ENCODE assay signal across 1 cellular context in the genomic region with DNA sequence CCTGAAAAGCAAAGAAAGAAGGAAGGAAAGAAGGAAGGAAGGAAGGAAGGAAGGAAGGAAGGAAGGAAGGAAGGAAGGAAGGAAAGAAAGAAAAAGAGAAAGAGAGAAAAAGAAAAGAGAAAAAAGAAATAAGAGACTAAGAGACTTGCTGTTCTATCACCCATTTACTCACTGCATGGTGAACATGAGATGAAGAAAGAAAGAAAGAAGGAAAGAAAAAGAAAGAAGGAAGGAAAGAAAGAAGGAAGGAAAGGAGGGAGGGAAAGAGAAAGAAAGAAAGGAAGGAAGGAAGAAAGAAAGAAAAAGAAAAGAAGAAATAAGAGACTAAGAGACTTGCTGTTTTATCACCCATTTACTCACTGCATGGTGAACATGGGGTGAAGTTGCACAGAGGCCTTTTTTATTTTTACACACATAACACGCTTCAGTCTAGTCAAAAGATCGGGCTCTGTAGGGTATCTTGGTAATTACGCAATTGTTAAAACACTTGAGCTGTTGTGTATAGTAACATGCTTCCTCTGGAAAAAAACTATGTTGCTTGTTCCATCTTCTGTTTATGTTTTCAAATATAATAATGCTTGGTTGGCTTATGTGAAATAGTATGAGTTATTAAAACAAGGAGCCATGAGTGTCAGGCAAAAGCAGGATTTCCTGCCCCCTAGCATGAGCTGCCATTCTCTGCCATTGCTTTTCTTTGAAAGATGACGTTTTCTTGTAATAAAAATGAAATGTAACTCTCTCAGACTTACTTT.
TF ChIP-seq lines count a peak whose summit lies in the region.

No MANE protein-coding gene starts in this region.

TF ChIP-seq in HEK293, 187 proteins besides CTCF, POLR2A, EP300 and RAD21 (continued from another document):
- TF ChIP-seq, protein P1, sequence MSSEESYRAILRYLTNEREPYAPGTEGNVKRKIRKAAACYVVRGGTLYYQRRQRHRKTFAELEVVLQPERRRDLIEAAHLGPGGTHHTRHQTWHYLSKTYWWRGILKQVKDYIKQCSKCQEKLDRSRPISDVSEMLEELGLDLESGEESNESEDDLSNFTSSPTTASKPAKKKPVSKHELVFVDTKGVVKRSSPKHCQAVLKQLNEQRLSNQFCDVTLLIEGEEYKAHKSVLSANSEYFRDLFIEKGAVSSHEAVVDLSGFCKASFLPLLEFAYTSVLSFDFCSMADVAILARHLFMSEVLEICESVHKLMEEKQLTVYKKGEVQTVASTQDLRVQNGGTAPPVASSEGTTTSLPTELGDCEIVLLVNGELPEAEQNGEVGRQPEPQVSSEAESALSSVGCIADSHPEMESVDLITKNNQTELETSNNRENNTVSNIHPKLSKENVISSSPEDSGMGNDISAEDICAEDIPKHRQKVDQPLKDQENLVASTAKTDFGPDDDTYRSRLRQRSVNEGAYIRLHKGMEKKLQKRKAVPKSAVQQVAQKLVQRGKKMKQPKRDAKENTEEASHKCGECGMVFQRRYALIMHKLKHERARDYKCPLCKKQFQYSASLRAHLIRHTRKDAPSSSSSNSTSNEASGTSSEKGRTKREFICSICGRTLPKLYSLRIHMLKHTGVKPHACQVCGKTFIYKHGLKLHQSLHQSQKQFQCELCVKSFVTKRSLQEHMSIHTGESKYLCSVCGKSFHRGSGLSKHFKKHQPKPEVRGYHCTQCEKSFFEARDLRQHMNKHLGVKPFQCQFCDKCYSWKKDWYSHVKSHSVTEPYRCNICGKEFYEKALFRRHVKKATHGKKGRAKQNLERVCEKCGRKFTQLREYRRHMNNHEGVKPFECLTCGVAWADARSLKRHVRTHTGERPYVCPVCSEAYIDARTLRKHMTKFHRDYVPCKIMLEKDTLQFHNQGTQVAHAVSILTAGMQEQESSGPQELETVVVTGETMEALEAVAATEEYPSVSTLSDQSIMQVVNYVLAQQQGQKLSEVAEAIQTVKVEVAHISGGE (tag by site-specific recombination; conservative IDR thresholded peaks at IDR 0.05; ENCODE audit: low read depth): no peak
- TF ChIP-seq, protein P2, sequence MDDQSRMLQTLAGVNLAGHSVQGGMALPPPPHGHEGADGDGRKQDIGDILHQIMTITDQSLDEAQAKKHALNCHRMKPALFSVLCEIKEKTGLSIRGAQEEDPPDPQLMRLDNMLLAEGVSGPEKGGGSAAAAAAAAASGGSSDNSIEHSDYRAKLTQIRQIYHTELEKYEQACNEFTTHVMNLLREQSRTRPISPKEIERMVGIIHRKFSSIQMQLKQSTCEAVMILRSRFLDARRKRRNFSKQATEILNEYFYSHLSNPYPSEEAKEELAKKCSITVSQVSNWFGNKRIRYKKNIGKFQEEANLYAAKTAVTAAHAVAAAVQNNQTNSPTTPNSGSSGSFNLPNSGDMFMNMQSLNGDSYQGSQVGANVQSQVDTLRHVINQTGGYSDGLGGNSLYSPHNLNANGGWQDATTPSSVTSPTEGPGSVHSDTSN (CRISPR knock-in tag; IDR thresholded peaks at IDR 0.05): no peak
- TF ChIP-seq, protein P3, sequence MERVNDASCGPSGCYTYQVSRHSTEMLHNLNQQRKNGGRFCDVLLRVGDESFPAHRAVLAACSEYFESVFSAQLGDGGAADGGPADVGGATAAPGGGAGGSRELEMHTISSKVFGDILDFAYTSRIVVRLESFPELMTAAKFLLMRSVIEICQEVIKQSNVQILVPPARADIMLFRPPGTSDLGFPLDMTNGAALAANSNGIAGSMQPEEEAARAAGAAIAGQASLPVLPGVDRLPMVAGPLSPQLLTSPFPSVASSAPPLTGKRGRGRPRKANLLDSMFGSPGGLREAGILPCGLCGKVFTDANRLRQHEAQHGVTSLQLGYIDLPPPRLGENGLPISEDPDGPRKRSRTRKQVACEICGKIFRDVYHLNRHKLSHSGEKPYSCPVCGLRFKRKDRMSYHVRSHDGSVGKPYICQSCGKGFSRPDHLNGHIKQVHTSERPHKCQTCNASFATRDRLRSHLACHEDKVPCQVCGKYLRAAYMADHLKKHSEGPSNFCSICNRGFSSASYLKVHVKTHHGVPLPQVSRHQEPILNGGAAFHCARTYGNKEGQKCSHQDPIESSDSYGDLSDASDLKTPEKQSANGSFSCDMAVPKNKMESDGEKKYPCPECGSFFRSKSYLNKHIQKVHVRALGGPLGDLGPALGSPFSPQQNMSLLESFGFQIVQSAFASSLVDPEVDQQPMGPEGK (tag by site-specific recombination; IDR thresholded peaks at IDR 0.05): no peak
- TF ChIP-seq INSM2 (tag by site-specific recombination; IDR thresholded peaks at IDR 0.05): no peak
- TF ChIP-seq ZNF266 (tag by site-specific recombination; IDR thresholded peaks at IDR 0.05; ENCODE audit: low read depth): 0 out of 2 replicates have a peak, but pooled peaks have one; percentile 13
- no peak for TF ChIP-seq ZNF138 (tag by site-specific recombination; IDR thresholded peaks at IDR 0.05; ENCODE audit: borderline replicate concordance)
- TF ChIP-seq ZNF843 (tag by site-specific recombination; IDR thresholded peaks at IDR 0.05): no peak
- TF ChIP-seq ZNF18 (tag by site-specific recombination; IDR thresholded peaks at IDR 0.05): no peak
- TF ChIP-seq ZNF530 (tag by site-specific recombination; IDR thresholded peaks at IDR 0.05; ENCODE audit: low read depth): no peak
- TF ChIP-seq ZNF626 (tag by site-specific recombination; IDR thresholded peaks at IDR 0.05): no peak
- no peak for TF ChIP-seq ZNF585B (tag by site-specific recombination; IDR thresholded peaks at IDR 0.05)
- TF ChIP-seq ZNF366 (tag by site-specific recombination; conservative IDR thresholded peaks at IDR 0.05): peak; percentile 100
- TF ChIP-seq ZNF544 (tag by site-specific recombination; IDR thresholded peaks at IDR 0.05): no peak
- peak; percentile 39; the same call in 1 of the 2 replicates for TF ChIP-seq PRDM1 (tag by site-specific recombination; IDR thresholded peaks at IDR 0.05)
